Comparison of ENCODE assay signal across 8 cellular contexts in the genomic region with DNA sequence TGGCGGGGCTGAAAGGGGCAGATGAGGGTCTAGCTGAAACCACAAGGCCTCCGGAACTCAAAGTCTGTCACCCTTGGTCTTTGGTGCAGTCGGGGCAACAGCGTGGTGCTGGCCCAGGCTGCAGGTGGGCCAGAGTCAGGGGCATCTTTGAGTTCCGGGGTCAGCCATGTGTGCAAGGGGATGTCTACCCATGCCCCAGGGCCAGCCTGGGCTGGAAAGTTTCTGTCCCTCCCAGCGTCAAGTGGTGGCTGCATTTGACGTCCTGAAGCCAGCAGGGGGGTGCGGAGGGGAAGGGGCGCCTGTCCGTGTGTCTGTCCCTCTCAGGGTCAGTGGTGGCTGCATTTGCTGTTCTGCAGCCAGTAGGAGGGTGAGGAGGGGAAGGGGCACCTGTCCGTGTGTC. TPM values are rescaled to one million over a fixed set of nuclear protein-coding genes. Genes with fewer than 3 reads are reported as not detected.
DNase-seq lines count a peak whose midpoint lies in the region; ATAC-seq, FAIRE-seq and TF ChIP-seq lines count a peak whose summit lies in the region.

No MANE protein-coding gene starts in this region.

- H3K27me3 ChIP-seq in HCT116 (ENCODE audit: insufficient read depth, low read length), result no peaks in the 10 kb centered on the region
- H3K27me3 ChIP-seq in lower lobe of right lung (ENCODE audit: low read depth), result no peaks in the 10 kb centered on the region

- DNase-seq in A549 (ENCODE audit: low read depth in 1 of 2, low spot score in 1 of 2) (no peak), HCT116 (ENCODE audit: low read depth, low spot score) (no peak), astrocyte of the spinal cord (ENCODE audit: low read depth, low spot score) (no peak), lower lobe of right lung (peak; percentile 41), urothelium cell line (ENCODE audit: low spot score) (peak; percentile 43), kidney tubule cell (ENCODE audit: low spot score) (no peak), activated gamma-delta T cell treated with Interleukin-2 at 50 U/mL for 16 hours (no peak)

- intact Hi-C loops in HCT116 (cut with micrococcal nuclease), result loop anchor here (5.0 kb wide), 2 partner anchors 32 to 87 kb away; no protein-coding TSS in a partner anchor
- intact Hi-C loops in lower lobe of right lung (cut with DNase I), result no loop called here

- H3K36me3 ChIP-seq in HCT116 (ENCODE audit: control insufficient read depth in 1 of 2, insufficient read depth in 2 of 2, low read length in 2 of 2) (peaks cover 5 to 9% of the 10 kb centered on the region in 2 experiments; a peak in 2 of 4 replicates), lower lobe of right lung (peaks cover 24% of the 10 kb centered on the region)

- no peak for FAIRE-seq in A549 (lab: Jason Lieb, UNC)
- FAIRE-seq in urothelium cell line (lab: Jason Lieb, UNC), result peak; percentile 86

- H3K4me2 ChIP-seq in A549 (peak overlapping the region; percentile 100), HCT116 (ENCODE audit: low read length) (peak overlapping the region; percentile 99)

- H3K4me3 ChIP-seq in A549, result peak overlapping the region; percentile 64
- peak overlapping the region; percentile 57 to 88 for H3K4me3 ChIP-seq in HCT116 (replicated peaks in 1 of 2; ENCODE audit: low read depth in 1 of 2, low read length in 2 of 2)
- peak overlapping the region; percentile 69 for H3K4me3 ChIP-seq in astrocyte of the spinal cord (ENCODE audit: low read depth, low read length)
- H3K4me3 ChIP-seq in lower lobe of right lung, result peak overlapping the region; percentile 98

- H3K27ac ChIP-seq in A549 (peak overlapping the region; percentile 97 to 100), HCT116 (ENCODE audit: low read depth, low read length) (peak overlapping the region; percentile 100), lower lobe of right lung (peak overlapping the region; percentile 99)

- H3K4me1 ChIP-seq in A549 (peaks cover 25% of the 10 kb centered on the region), HCT116 (ENCODE audit: control insufficient read depth in 1 of 2, insufficient read depth in 2 of 2, low read length in 2 of 2) (peaks cover 19 to 38% of the 10 kb centered on the region in 2 experiments), lower lobe of right lung (peaks cover 36% of the 10 kb centered on the region)

- no peaks in the 10 kb centered on the region for H4K20me1 ChIP-seq in HCT116 (ENCODE audit: insufficient read depth)

- BruUV-seq in HCT116 (replicated peaks; lab: Mats Ljungman, UMichigan), result no TSS peak

- RAD21 ChIA-PET in HCT116 (lab: Charles Lee; ENCODE audit: low non-redundant PET in 1 of 2, low total read pairs in 2 of 2, uncharacterized antibody in 2 of 2, unreplicated experiment in 2 of 2), result no interaction called here

- TF ChIP-seq CTCF in A549 (IDR thresholded peaks at IDR 0.05), result no peak
- no peak for TF ChIP-seq CTCF in HCT116 (IDR thresholded peaks at IDR 0.05 in 2 of 3, conservative IDR thresholded peaks at IDR 0.05 in 1 of 3; ENCODE audit: borderline replicate concordance in 1 of 3, insufficient read depth in 1 of 3, low read depth in 2 of 3, low read length in 2 of 3)
- TF ChIP-seq CTCF in astrocyte of the spinal cord (IDR thresholded peaks at IDR 0.05; ENCODE audit: low read depth, low read length), result no peak
- TF ChIP-seq CTCF in lower lobe of right lung (IDR thresholded peaks at IDR 0.05), result no peak

- no peak overlapping the region for H2AFZ ChIP-seq in HCT116 (ENCODE audit: low read depth, low read length, poor library complexity, severe bottlenecking)

- CTCF ChIA-PET in A549 (lab: Yijun Ruan, JAX) (interaction anchor here (1.0 kb wide), 2 partner anchors 8 to 51 kb away, joined by 3 read pairs; no protein-coding TSS in a partner anchor), HCT116 (lab: Charles Lee) (no interaction called here)

- peaks cover 37% of the 10 kb centered on the region for H3K79me2 ChIP-seq in HCT116 (ENCODE audit: insufficient read depth, low read length)

- no peak for TF ChIP-seq EP300 in A549 (IDR thresholded peaks at IDR 0.05)

- TF ChIP-seq POLR2A in A549 (IDR thresholded peaks at IDR 0.05; ENCODE audit: low read length) (no peak), HCT116 (IDR thresholded peaks at IDR 0.05; ENCODE audit: borderline replicate concordance, extremely low read depth, insufficient read depth, insufficient read length) (no peak)

- H3K9me2 ChIP-seq in HCT116 (ENCODE audit: insufficient read depth), result no peaks in the 10 kb centered on the region

- peak; percentile 1 to 3; a peak in 3 of 6 replicates for ATAC-seq in A549
- ATAC-seq in HCT116, result peak; percentile 1; the same call in 1 of the 2 replicates
- ATAC-seq in lower lobe of right lung, result no peak
- no peak for ATAC-seq in HG03342 (IDR thresholded peaks at IDR 0.05; ENCODE audit: unreplicated experiment)

- in situ Hi-C loops in astrocyte of the spinal cord (cut with HindIII; ENCODE audit: low sequenced_read_pairs), result no loop called here

- H3K9me3 ChIP-seq in A549, result no peaks in the 10 kb centered on the region
- H3K9me3 ChIP-seq in HCT116 (ENCODE audit: control insufficient read depth in 1 of 2, insufficient read depth in 1 of 2, low read depth in 1 of 2, low read length in 2 of 2), result no peaks in the 10 kb centered on the region
- no peaks in the 10 kb centered on the region for H3K9me3 ChIP-seq in lower lobe of right lung

- peak overlapping the region; percentile 89 for H3K9ac ChIP-seq in HCT116 (ENCODE audit: low read length)

- no peak for TF ChIP-seq RAD21 in A549 (conservative IDR thresholded peaks at IDR 0.05 in 1 of 2, IDR thresholded peaks at IDR 0.05 in 1 of 2)
- no peak for TF ChIP-seq RAD21 in HCT116 (IDR thresholded peaks at IDR 0.05; ENCODE audit: low read depth)

- WGBS in A549 (ENCODE audit: missing lambda C conversion rate), result 19% methylated on average over 7 of the region's 11 CpGs

- POLR2A ChIA-PET in A549 (lab: Yijun Ruan, JAX) (no interaction called here), HCT116 (lab: Charles Lee) (no interaction called here)

TF ChIP-seq in A549, 52 proteins besides CTCF, POLR2A, EP300 and RAD21 (continues in another document):
- TF ChIP-seq ZSCAN20 (CRISPR knock-in tag; IDR thresholded peaks at IDR 0.05), result no peak

TF ChIP-seq in HCT116, 20 proteins besides CTCF, POLR2A, EP300 and RAD21 (continues in another document):
- TF ChIP-seq JUND (IDR thresholded peaks at IDR 0.05), result no peak
- TF ChIP-seq, protein P1, sequence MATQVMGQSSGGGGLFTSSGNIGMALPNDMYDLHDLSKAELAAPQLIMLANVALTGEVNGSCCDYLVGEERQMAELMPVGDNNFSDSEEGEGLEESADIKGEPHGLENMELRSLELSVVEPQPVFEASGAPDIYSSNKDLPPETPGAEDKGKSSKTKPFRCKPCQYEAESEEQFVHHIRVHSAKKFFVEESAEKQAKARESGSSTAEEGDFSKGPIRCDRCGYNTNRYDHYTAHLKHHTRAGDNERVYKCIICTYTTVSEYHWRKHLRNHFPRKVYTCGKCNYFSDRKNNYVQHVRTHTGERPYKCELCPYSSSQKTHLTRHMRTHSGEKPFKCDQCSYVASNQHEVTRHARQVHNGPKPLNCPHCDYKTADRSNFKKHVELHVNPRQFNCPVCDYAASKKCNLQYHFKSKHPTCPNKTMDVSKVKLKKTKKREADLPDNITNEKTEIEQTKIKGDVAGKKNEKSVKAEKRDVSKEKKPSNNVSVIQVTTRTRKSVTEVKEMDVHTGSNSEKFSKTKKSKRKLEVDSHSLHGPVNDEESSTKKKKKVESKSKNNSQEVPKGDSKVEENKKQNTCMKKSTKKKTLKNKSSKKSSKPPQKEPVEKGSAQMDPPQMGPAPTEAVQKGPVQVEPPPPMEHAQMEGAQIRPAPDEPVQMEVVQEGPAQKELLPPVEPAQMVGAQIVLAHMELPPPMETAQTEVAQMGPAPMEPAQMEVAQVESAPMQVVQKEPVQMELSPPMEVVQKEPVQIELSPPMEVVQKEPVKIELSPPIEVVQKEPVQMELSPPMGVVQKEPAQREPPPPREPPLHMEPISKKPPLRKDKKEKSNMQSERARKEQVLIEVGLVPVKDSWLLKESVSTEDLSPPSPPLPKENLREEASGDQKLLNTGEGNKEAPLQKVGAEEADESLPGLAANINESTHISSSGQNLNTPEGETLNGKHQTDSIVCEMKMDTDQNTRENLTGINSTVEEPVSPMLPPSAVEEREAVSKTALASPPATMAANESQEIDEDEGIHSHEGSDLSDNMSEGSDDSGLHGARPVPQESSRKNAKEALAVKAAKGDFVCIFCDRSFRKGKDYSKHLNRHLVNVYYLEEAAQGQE (IDR thresholded peaks at IDR 0.05; ENCODE audit: low read depth), result no peak
- TF ChIP-seq, protein P2, sequence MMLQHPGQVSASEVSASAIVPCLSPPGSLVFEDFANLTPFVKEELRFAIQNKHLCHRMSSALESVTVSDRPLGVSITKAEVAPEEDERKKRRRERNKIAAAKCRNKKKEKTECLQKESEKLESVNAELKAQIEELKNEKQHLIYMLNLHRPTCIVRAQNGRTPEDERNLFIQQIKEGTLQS (IDR thresholded peaks at IDR 0.05), result no peak
- TF ChIP-seq ELF1 (IDR thresholded peaks at IDR 0.05; ENCODE audit: borderline replicate concordance, low read depth), result no peak

RNA-seq across cellular contexts. Expression of a gene that starts 0.7 kb away (rescaled TPM):
- 11.9 and 13.3 TPM in 2 replicates for polyA plus RNA-seq in A549 (2011; rRNA removed)
- 35.3 and 50.2 TPM in 2 replicates for polyA plus RNA-seq in A549 (2012; cell fraction: cytosol; rRNA removed)
- polyA plus RNA-seq in A549 (2012; cell fraction: nucleus; rRNA removed), result 140 and 205 TPM in 2 replicates
- 22.6 to 25.6 TPM (median 24.4 TPM) in 3 replicates for polyA plus RNA-seq in A549 (2017; fragmentation: RNase III; extraction: RNeasy Plus Mini Kit Qiagen cat#74134 plus additional on column Dnase treatment)
- polyA minus RNA-seq in A549 (2011; rRNA and poly(A)+ RNA removed), result 12.4 and 13.3 TPM in 2 replicates
- 47.6 TPM for total RNA-seq in HCT116 (2021; ENCODE audit: unreplicated experiment)
- polyA plus RNA-seq in HCT116 (2012), result 32.1 and 35.3 TPM in 2 replicates
- total RNA-seq in lower lobe of right lung, result 24.4 TPM

RNA-seq across cellular contexts. Expression of a gene that starts 4.1 kb away (rescaled TPM):
- polyA plus RNA-seq in A549 (2011; rRNA removed) (10.1 and 10.6 TPM in 2 replicates), A549 (2017; fragmentation: RNase III; extraction: RNeasy Plus Mini Kit Qiagen cat#74134 plus additional on column Dnase treatment) (11.3 to 13.0 TPM (median 12.8 TPM) in 3 replicates)
- 8.9 and 9.3 TPM in 2 replicates for polyA plus RNA-seq in A549 (2012; cell fraction: cytosol; rRNA removed)
- polyA plus RNA-seq in A549 (2012; cell fraction: nucleus; rRNA removed), result 16.7 and 18.2 TPM in 2 replicates
- polyA minus RNA-seq in A549 (2011; rRNA and poly(A)+ RNA removed), result 10.6 and 13.3 TPM in 2 replicates
- total RNA-seq in HCT116 (2021; ENCODE audit: unreplicated experiment) (21.4 TPM), lower lobe of right lung (32.0 TPM)
- polyA plus RNA-seq in HCT116 (2012), result 10.4 and 12.2 TPM in 2 replicates

RNA-seq across cellular contexts. Expression of a gene that starts 35.1 kb away (rescaled TPM):
- 2.3 and 2.9 TPM in 2 replicates for polyA plus RNA-seq in A549 (2011; rRNA removed)
- polyA plus RNA-seq in A549 (2012; cell fraction: cytosol; rRNA removed), result 4.7 and 6.4 TPM in 2 replicates
- polyA plus RNA-seq in A549 (2012; cell fraction: nucleus; rRNA removed), result 10.0 and 15.6 TPM in 2 replicates
- polyA plus RNA-seq in A549 (2017; fragmentation: RNase III; extraction: RNeasy Plus Mini Kit Qiagen cat#74134 plus additional on column Dnase treatment), result 5.8 to 7.3 TPM (median 6.3 TPM) in 3 replicates
- 2.7 and 3.0 TPM in 2 replicates for polyA minus RNA-seq in A549 (2011; rRNA and poly(A)+ RNA removed)
- 14.3 TPM for total RNA-seq in HCT116 (2021; ENCODE audit: unreplicated experiment)
- 3.9 and 4.3 TPM in 2 replicates for polyA plus RNA-seq in HCT116 (2012)
- 42.6 TPM for total RNA-seq in lower lobe of right lung

Comparison
In these comparisons a context has a peak if more than half of its experiments do, and no peak if none do; other contexts are left out.
1. ATAC-seq: peak in A549 (2 of 2) and HCT116 (single experiment); none in lower lobe of right lung (0 of 2) and HG03342 (single experiment).
2. DNase-seq: peak in lower lobe of right lung (single experiment) and urothelium cell line (single experiment); none in A549 (0 of 2), HCT116 (single experiment), astrocyte of the spinal cord (single experiment), kidney tubule cell (single experiment) and activated gamma-delta T cell treated with Interleukin-2 at 50 U/mL for 16 hours (single experiment).
3. Peak in every context shown above with its lines, with median percentiles within 50 percentile points of each other: H3K27ac ChIP-seq and H3K4me3 ChIP-seq.